Comparison of ENCODE assay signal across 31 cellular contexts in genomic region chr12:110856517-110856916, GRCh38. TPM values are rescaled to one million over a fixed set of nuclear protein-coding genes. Genes with fewer than 3 reads are reported as not detected.
"Had no signal": no experiment of that assay in that cellular context is flagged by ENCODE, and none has a peak within 500 bp of the region (broad histone marks: within the 10 kb centered on the region; RNA-seq: fewer than 3 reads in every experiment).

No MANE protein-coding gene starts in this region.

- ATAC-seq: mucosa of descending colon; naive thymus-derived CD4-positive, alpha-beta T cell; natural killer cell treated with Interleukin-12 subunit alpha and Interleukin-12 subunit beta and Interleukin-15 and Interleukin-18, amount 100 ng/mL, for 72 hours; right lobe of liver; stimulated activated naive B cell treated with anti-CD40 and anti-IgM and Interleukin-4, amounts not matched to agents 10 μg/mL and 1 μg/mL and 100 μg/mL, for 72 hours; stimulated activated naive CD8-positive, alpha-beta T cell treated with anti-CD3 and anti-CD28 coated beads, Interleukin-15, Interleukin-2, amounts not matched to agents 100 U/mL and 50 U/mL, for 24 hours had no signal

- H3K4me3 ChIP-seq: left ventricle myocardium inferior, lung, mucosa of descending colon, ovary, right atrium auricular region, right lobe of liver, skin epidermis, stomach, testis, thyroid gland, transverse colon, upper lobe of left lung, vagina had no signal

- H3K27ac ChIP-seq: left ventricle myocardium inferior, ovary, right atrium auricular region, right lobe of liver, skin epidermis, stomach, testis, thyroid gland, transverse colon, upper lobe of left lung, vagina had no signal

- DNase-seq: islet precursor cell; left ventricle myocardium inferior; midbrain; mucosa of descending colon; naive thymus-derived CD4-positive, alpha-beta T cell; ovary; right lobe of liver; stimulated activated CD4-positive, alpha-beta T cell treated with anti-CD3 and anti-CD28 coated beads, Interleukin-12 subunit alpha, Interleukin-12 subunit beta, amount 100 ng/mL, for 4 hours; stimulated activated CD4-positive, alpha-beta T cell treated with anti-CD3 and anti-CD28 coated beads, Interleukin-15, amount 100 ng/mL, for 24 hours; stimulated activated CD4-positive, alpha-beta T cell treated with anti-CD3 and anti-CD28 coated beads, Interleukin-2, amount 100 ng/mL, for 24 hours; stimulated activated CD4-positive, alpha-beta T cell treated with anti-CD3 and anti-CD28 coated beads, Interleukin-4, amount 100 ng/mL, for 1 hour; stimulated activated naive B cell treated with anti-CD40 and anti-IgM and Interleukin-4, amounts not matched to agents 10 μg/mL and 1 μg/mL and 100 μg/mL, for 72 hours; stimulated activated naive CD8-positive, alpha-beta T cell treated with anti-CD3 and anti-CD28 coated beads, Interleukin-15, Interleukin-2, amounts not matched to agents 100 U/mL and 50 U/mL, for 24 hours; stomach; testis; thyroid gland; transverse colon; upper lobe of left lung had no signal

- H3K4me1 ChIP-seq: left ventricle myocardium inferior, right atrium auricular region, right lobe of liver, stomach, testis, thyroid gland, transverse colon, vagina had no signal

- H3K27me3 ChIP-seq: ovary, right atrium auricular region, right lobe of liver, testis, thyroid gland, transverse colon, upper lobe of left lung, vagina had no signal

- H3K36me3 ChIP-seq: left ventricle myocardium inferior, ovary, right atrium auricular region, right lobe of liver, stomach, thyroid gland, transverse colon, upper lobe of left lung, vagina had no signal

- H3K9me3 ChIP-seq: left ventricle myocardium inferior, mucosa of descending colon, ovary, right atrium auricular region, right lobe of liver, stomach, testis, thyroid gland, transverse colon, upper lobe of left lung, vagina had no signal

RNA-seq across cellular contexts. Expression of gene CCDC63, which starts 9.7 kb away (rescaled TPM):
- total RNA-seq: kidney epithelial cell; left ventricle myocardium inferior; lung; mesenteric fat pad; mucosa of descending colon; myocyte; naive thymus-derived CD4-positive, alpha-beta T cell; natural killer cell treated with Interleukin-12 subunit alpha and Interleukin-12 subunit beta and Interleukin-15 and Interleukin-18, amount 100 ng/mL, for 72 hours; omental fat pad; ovary; progenitor cell of endocrine pancreas; pulmonary artery endothelial cell; renal cortical epithelial cell; right atrium auricular region; right lobe of liver; stomach; thyroid gland; transverse colon; upper lobe of left lung; urinary bladder; vagina had no signal
